1 cellular context compared by ENCODE assay signal in genomic region chr1:80882552-80882951, GRCh38.
TF ChIP-seq lines count a peak whose summit lies in the region.

No MANE protein-coding gene starts in this region.

TF ChIP-seq in liver, 16 proteins besides CTCF, POLR2A, EP300 and RAD21 (continued from another document):
- TF ChIP-seq ZBTB33 (IDR thresholded peaks at IDR 0.05) (no peak), SP1 (IDR thresholded peaks at IDR 0.05) (peak; percentile 21), EGR1 (IDR thresholded peaks at IDR 0.05; ENCODE audit: low read depth in 2 of 2) (no peak), FOXA1 (IDR thresholded peaks at IDR 0.05) (no peak), RXRA (IDR thresholded peaks at IDR 0.05) (peak; percentile 40 to 49), YY1 (IDR thresholded peaks at IDR 0.05) (no peak)
